ENCODE assay signal across 15 cellular contexts in genomic region chr17:40462343-40463121, GRCh38. TPM values are rescaled to one million over a fixed set of nuclear protein-coding genes. Genes with fewer than 3 reads are reported as not detected.
DNase-seq lines count a peak whose midpoint lies in the region; ATAC-seq and TF ChIP-seq lines count a peak whose summit lies in the region.
"Had no signal": no experiment of that assay in that cellular context is flagged by ENCODE, and none has a peak within 500 bp of the region (broad histone marks: within the 10 kb centered on the region; RNA-seq: fewer than 3 reads in every experiment).

No MANE protein-coding gene starts in this region.

- H3K4me1 ChIP-seq in BE2C (peaks cover 46% of the 10 kb centered on the region), left ventricle myocardium inferior (peaks cover 59% of the 10 kb centered on the region), osteoblast (ENCODE audit: insufficient read depth, low read length) (peaks cover 16% of the 10 kb centered on the region)

- peaks cover 22% of the 10 kb centered on the region for H4K20me1 ChIP-seq in osteoblast (ENCODE audit: insufficient read depth, low read length)

- DNase-seq in BE2C (peak; percentile 46), WERI-Rb-1 (no peak), left ventricle myocardium inferior (no peak), osteoblast (ENCODE audit: insufficient read length, low spot score, missing footprints) (peak; percentile 77), NCI-H146 treated with DMSO at 0.1 percent for 48 hours (lab: John Stamatoyannopoulos, UW; ENCODE audit: unreplicated experiment) (no peak)
- DNase-seq in activated CD8-positive, alpha-beta memory T cell treated with anti-CD3 and anti-CD28 coated beads, Interleukin-2, amount 50 U/mL, for 4 hours, result no peak
- DNase-seq: DMS153, foreskin keratinocyte, NCI-H2107 had no signal

- H3K27me3 ChIP-seq in BE2C (no peaks in the 10 kb centered on the region), WERI-Rb-1 (ENCODE audit: insufficient read depth, low read depth, severe bottlenecking) (no peaks in the 10 kb centered on the region), left ventricle myocardium inferior (ENCODE audit: low read depth) (peaks cover 9% of the 10 kb centered on the region), osteoblast (ENCODE audit: insufficient read depth, low read length) (no peaks in the 10 kb centered on the region)
- H3K27me3 ChIP-seq: adrenal gland had no signal

- no peaks in the 10 kb centered on the region for H3K79me2 ChIP-seq in osteoblast (ENCODE audit: insufficient read depth, low read length)

- H3K4me3 ChIP-seq in BE2C (ENCODE audit: low read depth, low read length) (no peak overlapping the region), WERI-Rb-1 (ENCODE audit: low read depth, low read length) (no peak overlapping the region), left ventricle myocardium inferior (no peak overlapping the region), osteoblast (ENCODE audit: insufficient read depth, low read length) (no peak overlapping the region)
- H3K4me3 ChIP-seq: adrenal gland had no signal

- H3K36me3 ChIP-seq in BE2C (no peaks in the 10 kb centered on the region), WERI-Rb-1 (peaks cover 6% of the 10 kb centered on the region), left ventricle myocardium inferior (peaks cover 4% of the 10 kb centered on the region), osteoblast (ENCODE audit: insufficient read depth, low read length) (peaks cover 26% of the 10 kb centered on the region)

- no peak overlapping the region for H3K4me2 ChIP-seq in osteoblast (ENCODE audit: insufficient read depth, low read length)

- ATAC-seq in GM19467 (IDR thresholded peaks at IDR 0.05; ENCODE audit: unreplicated experiment) (no peak), GM18861 (IDR thresholded peaks at IDR 0.05; ENCODE audit: unreplicated experiment) (no peak)
- ATAC-seq: foreskin keratinocyte; natural killer cell treated with Interleukin-12 subunit alpha and Interleukin-12 subunit beta and Interleukin-15 and Interleukin-18, amount 100 ng/mL, for 72 hours had no signal

- H3K9me3 ChIP-seq in BE2C (no peaks in the 10 kb centered on the region), WERI-Rb-1 (ENCODE audit: severe bottlenecking) (no peaks in the 10 kb centered on the region), left ventricle myocardium inferior (replicated peaks) (no peaks in the 10 kb centered on the region), osteoblast (ENCODE audit: low read depth, low read length) (no peaks in the 10 kb centered on the region)
- H3K9me3 ChIP-seq: adrenal gland had no signal

- intact Hi-C loops in left ventricle myocardium inferior (cut with micrococcal nuclease), result no loop called here

- TF ChIP-seq CTCF in BE2C (IDR thresholded peaks at IDR 0.05; ENCODE audit: low read depth, low read length) (no peak), WERI-Rb-1 (IDR thresholded peaks at IDR 0.05; ENCODE audit: low read depth, low read length) (no peak), left ventricle myocardium inferior (IDR thresholded peaks at IDR 0.05; ENCODE audit: borderline replicate concordance) (no peak), osteoblast (IDR thresholded peaks at IDR 0.05; ENCODE audit: extremely low read depth, low read depth, low read length) (no peak)

- no peak overlapping the region for H2AFZ ChIP-seq in osteoblast (ENCODE audit: low read length)

- peak overlapping the region; percentile 44 for H3K27ac ChIP-seq in WERI-Rb-1
- H3K27ac ChIP-seq in left ventricle myocardium inferior (replicated peaks), result peak overlapping the region; percentile 65
- peak overlapping the region; percentile 25 for H3K27ac ChIP-seq in osteoblast (ENCODE audit: low read depth, low read length)
- H3K27ac ChIP-seq: foreskin keratinocyte had no signal

RNA-seq across cellular contexts. Expression of gene IGFBP4, which starts 19.3 kb away (rescaled TPM):
- polyA plus RNA-seq in BE2C (2012; ENCODE audit: insufficient read depth, insufficient read length, low read depth), result 262 TPM
- total RNA-seq in left ventricle myocardium inferior (130 TPM), osteoblast (666 and 801 TPM in 2 replicates)

RNA-seq across cellular contexts. Expression of gene TNS4, which starts 38.9 kb away (rescaled TPM):
- polyA plus RNA-seq in BE2C (2012; ENCODE audit: insufficient read depth, insufficient read length, low read depth), result not detected
- total RNA-seq in left ventricle myocardium inferior, result not detected
- total RNA-seq in osteoblast, result under 0.01 and 0.29 TPM in 2 replicates
- total RNA-seq: dermis microvascular lymphatic vessel endothelial cell, kidney epithelial cell had no signal

RNA-seq across cellular contexts. Expression of gene TOP2A, which starts 44.8 kb away (rescaled TPM):
- 17.6 TPM for polyA plus RNA-seq in BE2C (2012; ENCODE audit: insufficient read depth, insufficient read length, low read depth)
- 2.1 TPM for total RNA-seq in left ventricle myocardium inferior
- 14.5 and 15.9 TPM in 2 replicates for total RNA-seq in osteoblast

Comparison
In these comparisons a context has a peak if more than half of its experiments do, and no peak if none do; other contexts are left out.
1. DNase-seq: peak in BE2C (single experiment) and osteoblast (single experiment); none in WERI-Rb-1 (single experiment), left ventricle myocardium inferior (single experiment), activated CD8-positive, alpha-beta memory T cell treated with anti-CD3 and anti-CD28 coated beads, Interleukin-2, amount 50 U/mL, for 4 hours (single experiment) and NCI-H146 treated with DMSO at 0.1 percent for 48 hours (single experiment).
2. Peak in every context shown above with its lines, with median percentiles within 50 percentile points of each other: H3K27ac ChIP-seq.